Comparison of ENCODE assay signal across 15 cellular contexts in genomic region chr10:109427421-109427820, GRCh38.
A peak's percentile ranks its signal among the peaks of the same experiment; 100 is the strongest.
DNase-seq lines count a peak whose midpoint lies in the region; FAIRE-seq and TF ChIP-seq lines count a peak whose summit lies in the region.
"Had no signal": no experiment of that assay in that cellular context is flagged by ENCODE, and none has a peak within 500 bp of the region (broad histone marks: within the 10 kb centered on the region; RNA-seq: fewer than 3 reads in every experiment).

No MANE protein-coding gene starts in this region.

- H2BK120ac ChIP-seq in H1 (replicated peaks; ENCODE audit: low read depth, low read length) = no peak overlapping the region

- no peak overlapping the region for H3K4ac ChIP-seq in H1 (replicated peaks; ENCODE audit: insufficient read length, low read depth, low read length)

- no peak overlapping the region for H2BK15ac ChIP-seq in H1 (ENCODE audit: low read length)

- H3K27me3 ChIP-seq in H1 (replicated peaks in 1 of 4; ENCODE audit: control insufficient read depth in 3 of 4, extremely low read depth in 1 of 4, insufficient read depth in 3 of 4, low read length in 3 of 4) = no peaks in the 10 kb centered on the region
- H3K27me3 ChIP-seq in neural cell (ENCODE audit: insufficient read depth, low read depth, low read length) = no peaks in the 10 kb centered on the region
- H3K27me3 ChIP-seq in MG63 = no peaks in the 10 kb centered on the region

- no peak overlapping the region for H3K56ac ChIP-seq in H1 (replicated peaks; ENCODE audit: insufficient read length, low read depth, low read length)

- no peak overlapping the region for H4K5ac ChIP-seq in H1 (ENCODE audit: insufficient read length, low read depth, low read length)

- H3K14ac ChIP-seq in H1 (ENCODE audit: insufficient read length) = no peak overlapping the region

- H3K18ac ChIP-seq in H1 (ENCODE audit: extremely low read depth, low read length) = no peak overlapping the region

- H2BK12ac ChIP-seq in H1 (ENCODE audit: low read depth, low read length) = no peak overlapping the region

- H3K79me1 ChIP-seq in H1 (ENCODE audit: low read depth, low read length) = no peaks in the 10 kb centered on the region

- H3K9ac ChIP-seq in H1 (replicated peaks in 1 of 4; ENCODE audit: extremely low read depth in 1 of 4, low read depth in 3 of 4, low read length in 3 of 4) (no peak overlapping the region), neural cell (ENCODE audit: low read length) (no peak overlapping the region)

- H3K4me2 ChIP-seq in H1 (ENCODE audit: insufficient read depth in 1 of 2, low read depth in 2 of 2, low read length in 2 of 2) (no peak overlapping the region), neural cell (ENCODE audit: low read length) (no peak overlapping the region)

- H3K9me3 ChIP-seq in H1 (ENCODE audit: insufficient read depth in 2 of 2, low read depth in 1 of 2, low read length in 1 of 2) = no peaks in the 10 kb centered on the region
- no peaks in the 10 kb centered on the region for H3K9me3 ChIP-seq in neural cell (ENCODE audit: low read length)
- no peaks in the 10 kb centered on the region for H3K9me3 ChIP-seq in MG63

- TF ChIP-seq CTCF in C4-2B (conservative IDR thresholded peaks at IDR 0.05) = peak; percentile 12
- peak in 2 of 3 experiments; percentile 33 to 38; a peak in 2 of 4 replicates for TF ChIP-seq CTCF in H1 (IDR thresholded peaks at IDR 0.05; ENCODE audit: control extremely low read depth in 1 of 3, insufficient read depth in 1 of 3, low read depth in 1 of 3, low read length in 3 of 3)
- TF ChIP-seq CTCF in neural cell (IDR thresholded peaks at IDR 0.05; ENCODE audit: poor library complexity, severe bottlenecking) = peak; percentile 58

- no peak overlapping the region for H4K8ac ChIP-seq in H1 (ENCODE audit: extremely low read depth, insufficient read depth, low read length)

- no peaks in the 10 kb centered on the region for H3K79me2 ChIP-seq in H1 (ENCODE audit: control insufficient read depth in 1 of 2, insufficient read depth in 2 of 2, low read length in 2 of 2)
- no peaks in the 10 kb centered on the region for H3K79me2 ChIP-seq in neural cell (replicated peaks; ENCODE audit: insufficient read depth, low read length)

- no peak overlapping the region for H3K27ac ChIP-seq in C4-2B
- no peak overlapping the region for H3K27ac ChIP-seq in H1 (ENCODE audit: low read depth, low read length)
- H3K27ac ChIP-seq in neural cell (ENCODE audit: low read length) = no peak overlapping the region

- peak; percentile 20 for DNase-seq in M059J (ENCODE audit: low read depth)
- no peak for DNase-seq in H1 (ENCODE audit: low read depth in 1 of 2, low spot score in 2 of 2)
- DNase-seq in MG63 = no peak
- no peak for DNase-seq in activated effector memory CD4-positive, alpha-beta T cell treated with Interleukin-2 at 50 U/mL for 16 hours
- no peak for DNase-seq in cerebellar cortex (ENCODE audit: low spot score)
- no peak for DNase-seq in activated CD4-positive, alpha-beta T cell treated with anti-CD3 and anti-CD28 coated beads, Interleukin-2, amount 50 U/mL, for 48 hours
- DNase-seq: activated CD4-positive, alpha-beta T cell treated with anti-CD3 and anti-CD28 coated beads for 48 hours; activated T-cell treated with anti-CD3 and anti-CD28 coated beads, Interleukin-2, amount 50 U/mL, for 72 hours; CD4-positive, alpha-beta T cell; effector CD8-positive, alpha-beta T cell; natural killer cell; T-helper 1 cell had no signal

- 85% methylated on average over 2 of the region's 2 CpGs; no CpG with 5 or more reads in 1 of the 2 experiments for WGBS in H1 (ENCODE audit: extremely low coverage in 1 of 2, insufficient coverage in 1 of 2, insufficient read length in 1 of 2, insufficient replicate concordance in 2 of 2, low coverage in 1 of 2, low lambda C conversion rate in 2 of 2, missing lambda C conversion rate in 1 of 2), 2 experiments

- no peaks in the 10 kb centered on the region for H4K20me1 ChIP-seq in H1 (replicated peaks in 1 of 2; ENCODE audit: control insufficient read depth in 1 of 2, insufficient read depth in 2 of 2, low read length in 2 of 2)
- no peaks in the 10 kb centered on the region for H4K20me1 ChIP-seq in neural cell (ENCODE audit: insufficient read depth)

- H2AFZ ChIP-seq in H1 (ENCODE audit: low read length) (no peak overlapping the region), neural cell (ENCODE audit: low read depth, low read length) (no peak overlapping the region)

- CTCF ChIA-PET in H1 (lab: Charles Lee; ENCODE audit: partially characterized antibody) = interaction anchor here (0.7 to 0.9 kb wide), 2 partner anchors 219 to 279 kb away, joined by 3 read pairs; no protein-coding TSS in a partner anchor

- no peak overlapping the region for H2BK5ac ChIP-seq in H1 (ENCODE audit: low read depth, low read length)

- H3K36me3 ChIP-seq in H1 (ENCODE audit: control insufficient read depth in 2 of 4, insufficient read depth in 4 of 4, low read length in 3 of 4) (no peaks in the 10 kb centered on the region), neural cell (ENCODE audit: insufficient read depth, low read length) (no peaks in the 10 kb centered on the region), MG63 (no peaks in the 10 kb centered on the region)

- H3K9me2 ChIP-seq in neural cell (ENCODE audit: insufficient read depth, low read length) = no peaks in the 10 kb centered on the region

- peaks cover 0 to 3% (median 0%) of the 10 kb centered on the region in 4 experiments; a peak in 2 of 7 replicates for H3K4me1 ChIP-seq in H1 (replicated peaks in 1 of 4; ENCODE audit: control insufficient read depth in 3 of 4, insufficient read depth in 4 of 4, low read length in 3 of 4)

- H3K4me3 ChIP-seq in H1 (ENCODE audit: extremely low read depth in 1 of 4, insufficient read depth in 2 of 4, low read depth in 3 of 4, low read length in 4 of 4) (no peak overlapping the region), neural cell (ENCODE audit: low read length) (no peak overlapping the region), MG63 (no peak overlapping the region)

- TF ChIP-seq RAD21 in H1 (IDR thresholded peaks at IDR 0.05 in 1 of 2, conservative IDR thresholded peaks at IDR 0.05 in 1 of 2; ENCODE audit: low read depth in 2 of 2, low read length in 2 of 2) (peak; percentile 62 to 71), neural cell (conservative IDR thresholded peaks at IDR 0.05) (peak; percentile 67)

- no peak for TF ChIP-seq POLR2A in H1 (IDR thresholded peaks at IDR 0.05; ENCODE audit: control extremely low read depth in 1 of 2, low read depth in 2 of 2, low read length in 2 of 2)

- no peak overlapping the region for H2BK20ac ChIP-seq in H1 (ENCODE audit: low read length)

- H4K91ac ChIP-seq in H1 (replicated peaks; ENCODE audit: insufficient read length, low read length) = no peak overlapping the region

- no peaks in the 10 kb centered on the region for H3F3A ChIP-seq in neural cell (ENCODE audit: insufficient read depth, low read length, poor library complexity, severe bottlenecking)

- H3K23ac ChIP-seq in H1 (ENCODE audit: insufficient read length) = no peak overlapping the region

- POLR2A ChIA-PET in H1 (lab: Charles Lee; ENCODE audit: partially characterized antibody) = no interaction called here

- FAIRE-seq in H1 (lab: Jason Lieb, UNC) = peak; percentile 79
- FAIRE-seq: HTR-8/SVneo had no signal

- H2AK5ac ChIP-seq in H1 (ENCODE audit: low read depth, low read length) = no peak overlapping the region

- no peak for TF ChIP-seq EP300 in H1 (IDR thresholded peaks at IDR 0.05; ENCODE audit: borderline replicate concordance in 1 of 2, low read depth in 2 of 2, low read length in 2 of 2)
- TF ChIP-seq EP300 in neural cell (conservative IDR thresholded peaks at IDR 0.05; ENCODE audit: poor library complexity, severe bottlenecking) = no peak

- no peaks in the 10 kb centered on the region for H3K23me2 ChIP-seq in H1 (ENCODE audit: low read depth, low read length)

TF ChIP-seq in H1, 55 proteins besides CTCF, POLR2A, EP300 and RAD21 (continues in another document):
- no peak for TF ChIP-seq HDAC6 (IDR thresholded peaks at IDR 0.05; ENCODE audit: low read depth, low read length)
- no peak for TF ChIP-seq SUZ12 (IDR thresholded peaks at IDR 0.05; ENCODE audit: low read length)
- no peak for TF ChIP-seq NRF1 (IDR thresholded peaks at IDR 0.05; ENCODE audit: low read depth, low read length)
- no peak for TF ChIP-seq TEAD4 (IDR thresholded peaks at IDR 0.05; ENCODE audit: low read depth, low read length)
- no peak for TF ChIP-seq SP1 (IDR thresholded peaks at IDR 0.05; ENCODE audit: low read depth, low read length)
- no peak for TF ChIP-seq PHF8 (conservative IDR thresholded peaks at IDR 0.05; ENCODE audit: low read depth, low read length)
- TF ChIP-seq CTBP2 (IDR thresholded peaks at IDR 0.05; ENCODE audit: borderline replicate concordance, insufficient read depth, insufficient read length, low read length) = no peak
- TF ChIP-seq RXRA (IDR thresholded peaks at IDR 0.05; ENCODE audit: insufficient read depth, low read depth, low read length) = no peak
- no peak for TF ChIP-seq GABPA (IDR thresholded peaks at IDR 0.05; ENCODE audit: borderline replicate concordance, insufficient read depth, low read length)
- TF ChIP-seq GTF2F1 (IDR thresholded peaks at IDR 0.05; ENCODE audit: borderline replicate concordance, low read depth, low read length) = no peak
- TF ChIP-seq FOSL1 (IDR thresholded peaks at IDR 0.05; ENCODE audit: insufficient read depth, low read depth, low read length) = no peak
- TF ChIP-seq SAP30 (IDR thresholded peaks at IDR 0.05; ENCODE audit: insufficient read depth, insufficient replicate concordance, low read length) = no peak

TF ChIP-seq in neural cell, 6 proteins besides CTCF, POLR2A, EP300 and RAD21 (continues in another document):
- TF ChIP-seq SMC3 (conservative IDR thresholded peaks at IDR 0.05; ENCODE audit: poor library complexity) (peak; percentile 60), POLR2AphosphoS5 (IDR thresholded peaks at IDR 0.05) (no peak), EZH2 (IDR thresholded peaks at IDR 0.05; ENCODE audit: borderline replicate concordance, insufficient read depth, low read length, poor library complexity, severe bottlenecking) (no peak)
